Comparison of ENCODE assay signal across 21 cellular contexts in genomic region chr2:58532641-58533040, GRCh38.
"Had no signal": no experiment of that assay in that cellular context is flagged by ENCODE, and none has a peak within 500 bp of the region (broad histone marks: within the 10 kb centered on the region; RNA-seq: fewer than 3 reads in every experiment).

No MANE protein-coding gene starts in this region.

- H3K27ac ChIP-seq: esophagus muscularis mucosa, gastrocnemius medialis, parathyroid adenoma, WERI-Rb-1 had no signal

- FAIRE-seq: colon, TTC549 had no signal

- H3K36me3 ChIP-seq: esophagus muscularis mucosa, gastrocnemius medialis, WERI-Rb-1 had no signal

- H3K9me3 ChIP-seq: esophagus muscularis mucosa, gastrocnemius medialis had no signal

- H3K79me2 ChIP-seq: parathyroid adenoma had no signal

- H3K9ac ChIP-seq: parathyroid adenoma had no signal

- DNase-seq: activated CD8-positive, alpha-beta memory T cell treated with anti-CD3 and anti-CD28 coated beads for 24 hours; activated CD8-positive, alpha-beta memory T cell treated with anti-CD3 and anti-CD28 coated beads, Interleukin-2, amount 50 U/mL, for 4 hours; activated T-cell treated with anti-CD3 and anti-CD28 coated beads, Interleukin-2, amount 50 U/mL, for 24 hours; aorta; central memory CD4-positive, alpha-beta T cell; effector memory CD4-positive, alpha-beta T cell; gastrocnemius medialis; head of caudate nucleus; hypothalamus; left cardiac atrium; mesenchymal stem cell; naive B cell; nucleus accumbens; right cardiac atrium; stimulated activated CD4-positive, alpha-beta T cell treated with anti-CD3 and anti-CD28 coated beads, Interleukin-4, amount 100 ng/mL, for 24 hours; stimulated activated naive CD8-positive, alpha-beta T cell treated with anti-CD3 and anti-CD28 coated beads, Interleukin-15, Interleukin-2, amounts not matched to agents 100 U/mL and 50 U/mL, for 24 hours; WERI-Rb-1 had no signal

- H3K4me3 ChIP-seq: esophagus muscularis mucosa, gastrocnemius medialis had no signal

- H3K27me3 ChIP-seq: esophagus muscularis mucosa, gastrocnemius medialis had no signal

- H3K4me1 ChIP-seq: gastrocnemius medialis, parathyroid adenoma had no signal
